Comparison of ENCODE assay signal across 1 cellular context in genomic region chr17:19567216-19568015, GRCh38.
TF ChIP-seq lines count a peak whose summit lies in the region.

No MANE protein-coding gene starts in this region.

TF ChIP-seq in WTC11, 78 proteins besides CTCF, POLR2A, EP300 and RAD21 (continued from another document):
- TF ChIP-seq USF2 (CRISPR knock-in tag; IDR thresholded peaks at IDR 0.05) = peak; percentile 21; the same call in 1 of the 2 replicates
- TF ChIP-seq TCF7 (CRISPR knock-in tag; IDR thresholded peaks at IDR 0.05; ENCODE audit: low read depth) = no peak
- TF ChIP-seq, protein P1, sequence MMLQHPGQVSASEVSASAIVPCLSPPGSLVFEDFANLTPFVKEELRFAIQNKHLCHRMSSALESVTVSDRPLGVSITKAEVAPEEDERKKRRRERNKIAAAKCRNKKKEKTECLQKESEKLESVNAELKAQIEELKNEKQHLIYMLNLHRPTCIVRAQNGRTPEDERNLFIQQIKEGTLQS (CRISPR knock-in tag; conservative IDR thresholded peaks at IDR 0.05) = no peak
- TF ChIP-seq, protein P2, sequence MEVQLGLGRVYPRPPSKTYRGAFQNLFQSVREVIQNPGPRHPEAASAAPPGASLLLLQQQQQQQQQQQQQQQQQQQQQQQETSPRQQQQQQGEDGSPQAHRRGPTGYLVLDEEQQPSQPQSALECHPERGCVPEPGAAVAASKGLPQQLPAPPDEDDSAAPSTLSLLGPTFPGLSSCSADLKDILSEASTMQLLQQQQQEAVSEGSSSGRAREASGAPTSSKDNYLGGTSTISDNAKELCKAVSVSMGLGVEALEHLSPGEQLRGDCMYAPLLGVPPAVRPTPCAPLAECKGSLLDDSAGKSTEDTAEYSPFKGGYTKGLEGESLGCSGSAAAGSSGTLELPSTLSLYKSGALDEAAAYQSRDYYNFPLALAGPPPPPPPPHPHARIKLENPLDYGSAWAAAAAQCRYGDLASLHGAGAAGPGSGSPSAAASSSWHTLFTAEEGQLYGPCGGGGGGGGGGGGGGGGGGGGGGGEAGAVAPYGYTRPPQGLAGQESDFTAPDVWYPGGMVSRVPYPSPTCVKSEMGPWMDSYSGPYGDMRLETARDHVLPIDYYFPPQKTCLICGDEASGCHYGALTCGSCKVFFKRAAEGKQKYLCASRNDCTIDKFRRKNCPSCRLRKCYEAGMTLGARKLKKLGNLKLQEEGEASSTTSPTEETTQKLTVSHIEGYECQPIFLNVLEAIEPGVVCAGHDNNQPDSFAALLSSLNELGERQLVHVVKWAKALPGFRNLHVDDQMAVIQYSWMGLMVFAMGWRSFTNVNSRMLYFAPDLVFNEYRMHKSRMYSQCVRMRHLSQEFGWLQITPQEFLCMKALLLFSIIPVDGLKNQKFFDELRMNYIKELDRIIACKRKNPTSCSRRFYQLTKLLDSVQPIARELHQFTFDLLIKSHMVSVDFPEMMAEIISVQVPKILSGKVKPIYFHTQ (CRISPR knock-in tag; IDR thresholded peaks at IDR 0.05) = no peak
- no peak for TF ChIP-seq FOXP1 (CRISPR knock-in tag; IDR thresholded peaks at IDR 0.05; ENCODE audit: borderline replicate concordance)
- TF ChIP-seq EMX1 (CRISPR knock-in tag; IDR thresholded peaks at IDR 0.05) = no peak
